ENCODE assay signal across 21 cellular contexts in the genomic region with DNA sequence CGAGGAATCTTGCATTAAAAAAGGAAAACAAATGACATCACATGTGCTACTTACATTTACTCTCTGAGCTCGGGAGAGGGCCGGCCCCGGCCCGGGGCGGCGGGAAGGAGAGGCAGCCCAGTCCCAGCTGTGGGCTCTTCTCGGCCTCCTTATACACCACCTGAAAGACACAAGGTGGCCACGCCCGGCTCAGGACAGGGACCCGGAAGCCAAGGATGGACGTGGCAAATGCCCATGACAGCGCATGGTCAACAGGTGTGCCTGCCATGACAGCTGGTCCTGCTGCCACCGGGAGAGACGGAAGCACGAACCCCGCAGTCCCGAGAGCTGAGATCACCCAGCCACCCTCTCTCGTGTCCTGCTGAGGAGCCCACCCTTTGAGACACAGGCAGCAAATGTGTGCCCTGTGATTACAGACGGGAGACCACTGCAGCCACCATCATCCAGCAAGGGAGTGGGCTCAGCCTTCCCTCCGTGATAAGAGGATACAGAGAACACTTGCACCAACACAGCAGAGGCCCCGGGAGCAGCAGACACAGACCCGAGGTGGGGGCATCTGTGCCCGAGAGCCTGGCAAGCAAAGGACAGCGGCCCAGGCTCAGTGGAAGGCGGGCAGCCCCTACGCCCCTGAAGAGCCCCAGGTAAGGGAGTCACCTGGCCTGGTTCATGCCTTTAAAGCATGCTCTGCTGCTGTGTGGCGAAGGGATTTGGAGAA. TPM values are rescaled to one million over a fixed set of nuclear protein-coding genes. Genes with fewer than 3 reads are reported as not detected.
"Had no signal": no experiment of that assay in that cellular context is flagged by ENCODE, and none has a peak within 500 bp of the region (broad histone marks: within the 10 kb centered on the region; RNA-seq: fewer than 3 reads in every experiment).

No MANE protein-coding gene starts in this region.

- H3K9me3 Mint-ChIP-seq: central memory CD8-positive, alpha-beta T cell; memory B cell; mesothelial cell of epicardium; natural killer cell treated with Interleukin-12 subunit alpha and Interleukin-12 subunit beta and Interleukin-15 and Interleukin-18, amount 100 ng/mL, for 72 hours had no signal

- H3K4me1 ChIP-seq: gastrocnemius medialis, psoas muscle, stomach, transverse colon had no signal

- DNase-seq: effector memory CD4-positive, alpha-beta T cell; gastrocnemius medialis; islet precursor cell; psoas muscle; retina; stimulated activated CD4-positive, alpha-beta T cell treated with anti-CD3 and anti-CD28 coated beads, Interleukin-12 subunit alpha, Interleukin-12 subunit beta, amount 100 ng/mL, for 4 hours; stimulated activated naive CD4-positive, alpha-beta T cell; stomach; substantia nigra; transverse colon had no signal

- H3K4me1 Mint-ChIP-seq: central memory CD8-positive, alpha-beta T cell; mesothelial cell of epicardium had no signal

- FAIRE-seq: endometrium had no signal

- H3K27ac Mint-ChIP-seq: memory B cell; mesothelial cell of epicardium; natural killer cell treated with Interleukin-12 subunit alpha and Interleukin-12 subunit beta and Interleukin-15 and Interleukin-18, amount 100 ng/mL, for 72 hours had no signal

- H3K27me3 Mint-ChIP-seq: central memory CD8-positive, alpha-beta T cell; memory B cell; natural killer cell treated with Interleukin-12 subunit alpha and Interleukin-12 subunit beta and Interleukin-15 and Interleukin-18, amount 100 ng/mL, for 72 hours had no signal

- H3K9me3 ChIP-seq: gastrocnemius medialis, psoas muscle, stomach, thoracic aorta, transverse colon had no signal

- H3K27ac ChIP-seq: gastrocnemius medialis, psoas muscle, skin epidermis, stomach, thoracic aorta, transverse colon had no signal

- H3K4me3 ChIP-seq: gastrocnemius medialis, psoas muscle, skin epidermis, stomach, thoracic aorta, transverse colon had no signal

- ATAC-seq: esophagus mucosa; gastrocnemius medialis; natural killer cell treated with Interleukin-12 subunit alpha and Interleukin-12 subunit beta and Interleukin-15 and Interleukin-18, amount 100 ng/mL, for 72 hours; sciatic nerve had no signal

- H3K4me3 Mint-ChIP-seq: central memory CD8-positive, alpha-beta T cell; memory B cell; mesothelial cell of epicardium; natural killer cell treated with Interleukin-12 subunit alpha and Interleukin-12 subunit beta and Interleukin-15 and Interleukin-18, amount 100 ng/mL, for 72 hours had no signal

- H3K27me3 ChIP-seq: gastrocnemius medialis, stomach, transverse colon had no signal

RNA-seq across cellular contexts. Expression of a gene that starts 18.8 kb away (rescaled TPM):
- total RNA-seq: fibroblast of lung, omental fat pad, sciatic nerve, thoracic aorta had no signal
- polyA plus RNA-seq: fibroblast of lung had no signal
